In the genomic region with DNA sequence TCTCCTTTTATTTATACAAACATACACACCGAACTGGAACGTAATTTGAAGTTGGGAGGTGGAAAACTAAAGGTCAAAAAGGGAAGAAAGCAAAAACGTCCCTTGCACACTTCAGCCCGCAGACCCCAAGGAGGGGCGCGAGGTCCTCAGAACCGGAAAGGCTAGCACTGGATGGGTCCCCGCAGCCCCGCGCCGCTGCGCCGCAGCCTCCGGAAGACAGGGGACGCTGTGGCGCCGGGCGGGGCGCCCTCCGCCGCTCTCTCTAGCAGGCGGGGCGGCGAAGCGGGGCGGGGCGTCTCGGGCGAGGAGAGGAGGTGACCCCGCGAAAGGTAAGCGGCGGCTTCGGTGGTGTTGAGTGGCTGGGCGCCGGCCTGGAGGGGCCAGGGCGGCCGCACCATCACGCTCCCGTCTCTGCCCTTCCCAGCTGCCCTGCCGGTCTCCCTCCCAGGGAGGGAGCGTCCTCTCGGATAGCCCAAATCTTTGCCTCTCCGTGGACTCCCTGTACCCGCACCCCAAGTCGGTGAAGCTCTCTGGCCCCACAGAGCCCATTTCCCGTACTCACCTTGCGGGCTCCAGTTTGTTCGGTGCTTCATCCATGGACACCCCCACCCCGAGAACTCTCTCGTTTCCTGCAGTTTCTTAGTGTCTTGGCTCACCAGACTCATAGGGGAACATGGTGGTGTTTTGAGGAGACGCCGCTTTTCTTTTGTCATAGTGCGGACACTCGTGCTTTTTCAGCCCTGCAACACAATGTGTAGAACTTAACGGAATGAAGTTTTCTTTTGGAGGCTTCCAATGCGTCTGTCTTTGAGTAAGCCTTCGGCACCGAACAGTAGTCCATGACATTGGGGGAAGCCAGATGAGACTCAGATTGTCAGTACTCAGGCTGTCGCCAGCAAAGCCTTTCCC, we compare ENCODE assay signal across 1 cellular context.
A peak's percentile ranks its signal among the peaks of the same experiment; 100 is the strongest.
TF ChIP-seq lines count a peak whose summit lies in the region.

A gene with protein sequence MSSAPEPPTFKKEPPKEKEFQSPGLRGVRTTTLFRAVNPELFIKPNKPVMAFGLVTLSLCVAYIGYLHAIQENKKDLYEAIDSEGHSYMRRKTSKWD (plus strand): TSS at position 285 of the 909 bp plus-strand sequence. CDS start 14,444 bp downstream, outside the sequence.

TF ChIP-seq in PFSK-1, 5 proteins besides CTCF, POLR2A, EP300 and RAD21 (continued from another document):
- TF ChIP-seq TAF1 (IDR thresholded peaks at IDR 0.05; ENCODE audit: borderline replicate concordance, insufficient read depth, low read length) = peak; percentile 88
